In genomic region chr1:3746389-3746783, GRCh38 we compare ENCODE assay signal across 8 cellular contexts. TPM values are rescaled to one million over a fixed set of nuclear protein-coding genes. Genes with fewer than 3 reads are reported as not detected.
A peak's percentile ranks its signal among the peaks of the same experiment; 100 is the strongest.
DNase-seq lines count a peak whose midpoint lies in the region; FAIRE-seq and TF ChIP-seq lines count a peak whose summit lies in the region.

No MANE protein-coding gene starts in this region.

- H3K4me3 Mint-ChIP-seq in chondrocyte (ENCODE audit: unreplicated experiment): peak overlapping the region; percentile 70

- H3K27me3 Mint-ChIP-seq in chondrocyte (ENCODE audit: low read depth): peaks cover 8% of the 10 kb centered on the region

- H3K9ac ChIP-seq in HUES6 (ENCODE audit: low read length): peak overlapping the region; percentile 71
- peak overlapping the region in 1 of 2 donors; percentile 60 for H3K9ac ChIP-seq in mucosa of rectum (ENCODE audit: low read depth in 1 of 2, low read length in 2 of 2)

- H3K4me1 ChIP-seq in HUES6 (ENCODE audit: control insufficient read depth, insufficient read depth, low read length): peaks cover 19% of the 10 kb centered on the region
- H3K4me1 ChIP-seq in mucosa of rectum (ENCODE audit: control insufficient read depth in 2 of 2, insufficient read depth in 2 of 2, low read length in 2 of 2): peaks cover 5 to 9% of the 10 kb centered on the region in 2 donors

- FAIRE-seq in RCC 7860 (lab: Jason Lieb, UNC): no peak

- H3K27ac ChIP-seq in HUES6 (ENCODE audit: low read depth, low read length) (0 out of 2 replicates have a peak overlapping the region, but pooled peaks have one; percentile 28), mucosa of rectum (ENCODE audit: low read depth in 2 of 2, low read length in 2 of 2) (peak overlapping the region in 1 of 2 donors; percentile 32)

- peaks cover 13% of the 10 kb centered on the region; the same call in 1 of the 2 replicates for H3K27me3 ChIP-seq in HUES6 (ENCODE audit: control insufficient read depth, insufficient read depth, low read length)
- H3K27me3 ChIP-seq in mucosa of rectum (ENCODE audit: control insufficient read depth in 2 of 2, insufficient read depth in 2 of 2, low read length in 2 of 2): no peaks in the 10 kb centered on the region

- H3K36me3 ChIP-seq in HUES6 (ENCODE audit: control insufficient read depth, insufficient read depth, low read length) (peaks cover 24% of the 10 kb centered on the region), mucosa of rectum (ENCODE audit: control insufficient read depth in 2 of 2, insufficient read depth in 2 of 2, low read length in 2 of 2) (peaks cover 0 to 7% of the 10 kb centered on the region in 2 donors)

- DNase-seq in AG09309 (ENCODE audit: low read depth) (no peak), chondrocyte (ENCODE audit: low spot score) (peak; percentile 87), RCC 7860 (ENCODE audit: low spot score) (no peak), NCI-H510A treated with DMSO at 0.1 percent for 48 hours (lab: John Stamatoyannopoulos, UW) (no peak)
- DNase-seq in activated CD8-positive, alpha-beta memory T cell treated with anti-CD3 and anti-CD28 coated beads, Interleukin-2, amount 50 U/mL, for 48 hours: no peak
- no peak for DNase-seq in activated effector memory CD4-positive, alpha-beta T cell treated with anti-CD3 and anti-CD28 coated beads, Interleukin-2, amount 50 U/mL, for 16 hours

- H3K36me3 Mint-ChIP-seq in chondrocyte (ENCODE audit: low read depth): peaks cover 3% of the 10 kb centered on the region

- no peaks in the 10 kb centered on the region for H3K9me3 Mint-ChIP-seq in chondrocyte (ENCODE audit: low read depth)

- TF ChIP-seq CTCF in AG09309 (IDR thresholded peaks at IDR 0.05; ENCODE audit: control insufficient read depth, insufficient read depth, low read depth, low read length, missing control alignments): no peak
- no peak for TF ChIP-seq CTCF in chondrocyte (IDR thresholded peaks at IDR 0.05)

- H3K4me1 Mint-ChIP-seq in chondrocyte (ENCODE audit: low read depth): peaks cover 28% of the 10 kb centered on the region

- no peaks in the 10 kb centered on the region for H3K9me3 ChIP-seq in HUES6 (ENCODE audit: control insufficient read depth, insufficient read depth, low read depth, low read length)
- H3K9me3 ChIP-seq in mucosa of rectum (ENCODE audit: control insufficient read depth in 2 of 2, low read length in 2 of 2): no peaks in the 10 kb centered on the region

- peak overlapping the region; percentile 59 for H3K4me3 ChIP-seq in AG09309 (ENCODE audit: control insufficient read depth, low read depth, low read length)
- peak overlapping the region; percentile 62 for H3K4me3 ChIP-seq in HUES6 (ENCODE audit: low read depth, low read length)
- H3K4me3 ChIP-seq in mucosa of rectum (ENCODE audit: low read length in 2 of 2): peak overlapping the region; percentile 57 to 72

- H3K27ac Mint-ChIP-seq in chondrocyte (ENCODE audit: unreplicated experiment): peak overlapping the region; percentile 36

RNA-seq across cellular contexts. Expression of gene CCDC27, which starts 5.9 kb away (rescaled TPM):
- total RNA-seq in chondrocyte: not detected in 3 replicates

RNA-seq across cellular contexts. Expression of gene SMIM1, which starts 26.2 kb away (rescaled TPM):
- total RNA-seq in chondrocyte: 0.72 to 1.00 TPM in 2 of 3 replicates, not detected in the other

RNA-seq across cellular contexts. Expression of gene LRRC47, which starts 49.9 kb away (rescaled TPM):
- 44.0 to 45.8 TPM (median 45.7 TPM) in 3 replicates for total RNA-seq in chondrocyte
